In the genomic region with DNA sequence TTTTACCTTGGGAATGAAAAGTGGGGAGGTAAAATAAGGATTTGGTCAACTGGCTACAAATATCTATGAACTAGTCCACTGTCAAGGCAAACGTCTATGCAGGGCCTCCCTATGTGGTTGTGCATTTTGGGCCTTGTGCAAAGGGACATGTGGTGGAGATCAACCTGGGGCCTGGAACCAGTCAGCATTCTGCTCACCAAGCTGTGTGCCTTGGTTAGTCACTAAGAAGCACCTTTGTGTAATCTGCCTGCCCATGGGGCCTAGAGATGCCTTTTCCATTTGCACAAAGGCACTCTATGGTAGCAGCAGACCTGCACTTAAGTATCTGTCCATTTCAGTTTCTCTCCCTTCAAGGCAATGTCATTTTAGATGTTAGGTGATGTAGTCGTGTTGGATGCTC, we compare ENCODE assay signal across 13 cellular contexts.
DNase-seq lines count a peak whose midpoint lies in the region; ATAC-seq and TF ChIP-seq lines count a peak whose summit lies in the region.
"Had no signal": no experiment of that assay in that cellular context is flagged by ENCODE, and none has a peak within 500 bp of the region (broad histone marks: within the 10 kb centered on the region; RNA-seq: fewer than 3 reads in every experiment).

No MANE protein-coding gene starts in this region.

- H3K4me1 Mint-ChIP-seq in osteocyte (ENCODE audit: unreplicated experiment): peaks cover 9% of the 10 kb centered on the region
- H3K4me1 Mint-ChIP-seq: stimulated activated memory B cell treated with anti-CD40 and anti-IgM and Interleukin-4, amounts not matched to agents 10 μg/mL and 1 μg/mL and 100 μg/mL, for 72 hours had no signal

- peak overlapping the region; percentile 89 for H3K27ac Mint-ChIP-seq in osteocyte (ENCODE audit: unreplicated experiment)
- H3K27ac Mint-ChIP-seq: stimulated activated memory B cell treated with anti-CD40 and anti-IgM and Interleukin-4, amounts not matched to agents 10 μg/mL and 1 μg/mL and 100 μg/mL, for 72 hours had no signal

- peaks cover 49% of the 10 kb centered on the region for H3K4me1 ChIP-seq in ACC112 (ENCODE audit: control insufficient read depth, insufficient read depth, low read length, unreplicated experiment)

- H3K9me3 Mint-ChIP-seq in osteocyte (ENCODE audit: unreplicated experiment): no peaks in the 10 kb centered on the region
- H3K9me3 Mint-ChIP-seq: stimulated activated memory B cell treated with anti-CD40 and anti-IgM and Interleukin-4, amounts not matched to agents 10 μg/mL and 1 μg/mL and 100 μg/mL, for 72 hours had no signal

- no peak overlapping the region for H3K4me3 ChIP-seq in ACC112 (ENCODE audit: low read depth, low read length)
- H3K4me3 ChIP-seq in coronary artery: no peak overlapping the region

- H3K27ac ChIP-seq in ACC112 (ENCODE audit: low read depth, low read length) (peak overlapping the region; percentile 68), coronary artery (peak overlapping the region; percentile 65 to 87)

- H3K4me3 Mint-ChIP-seq in osteocyte (ENCODE audit: unreplicated experiment): no peak overlapping the region
- H3K4me3 Mint-ChIP-seq: stimulated activated memory B cell treated with anti-CD40 and anti-IgM and Interleukin-4, amounts not matched to agents 10 μg/mL and 1 μg/mL and 100 μg/mL, for 72 hours had no signal

- H3K36me3 ChIP-seq in ACC112 (ENCODE audit: insufficient read depth, low read length): no peaks in the 10 kb centered on the region

- DNase-seq in ELR (ENCODE audit: low read depth): peak; percentile 40
- DNase-seq in coronary artery (ENCODE audit: low spot score): no peak
- no peak for DNase-seq in osteocyte (ENCODE audit: extremely low spot score, unreplicated experiment)
- no peak for DNase-seq in DMS 273 treated with DMSO at 0.1 percent for 48 hours (lab: John Stamatoyannopoulos, UW)
- no peak for DNase-seq in GM03348 (ENCODE audit: low spot score)
- no peak for DNase-seq in DMS 273 (lab: John Stamatoyannopoulos, UW; ENCODE audit: unreplicated experiment)
- DNase-seq: activated CD8-positive, alpha-beta memory T cell treated with anti-CD3 and anti-CD28 coated beads, Interleukin-2, amount 50 U/mL, for 48 hours; mesendoderm; NCI-H1694; stimulated activated CD4-positive, alpha-beta T cell treated with anti-CD3 and anti-CD28 coated beads, Interleukin-2, amount 100 ng/mL, for 48 hours had no signal

- no peaks in the 10 kb centered on the region for H3K36me3 Mint-ChIP-seq in osteocyte (ENCODE audit: unreplicated experiment)
- H3K36me3 Mint-ChIP-seq: stimulated activated memory B cell treated with anti-CD40 and anti-IgM and Interleukin-4, amounts not matched to agents 10 μg/mL and 1 μg/mL and 100 μg/mL, for 72 hours had no signal

- H3K79me2 ChIP-seq in ACC112 (ENCODE audit: control insufficient read depth, insufficient read depth, low read length, unreplicated experiment): peaks cover 20% of the 10 kb centered on the region

- TF ChIP-seq CTCF in coronary artery (IDR thresholded peaks at IDR 0.05) (no peak), osteocyte (IDR thresholded peaks at IDR 0.05) (no peak)

- H3K27me3 ChIP-seq in ACC112 (ENCODE audit: insufficient read depth, low read length): no peaks in the 10 kb centered on the region

- ATAC-seq in GM19351 (IDR thresholded peaks at IDR 0.05; ENCODE audit: unreplicated experiment): no peak
- ATAC-seq: stimulated activated memory B cell treated with anti-CD40 and anti-IgM and Interleukin-4, amounts not matched to agents 10 μg/mL and 1 μg/mL and 100 μg/mL, for 72 hours had no signal

- H2AFZ ChIP-seq in ACC112 (ENCODE audit: low read length, unreplicated experiment): no peak overlapping the region

- no peaks in the 10 kb centered on the region for H3K27me3 Mint-ChIP-seq in osteocyte (ENCODE audit: unreplicated experiment)
- H3K27me3 Mint-ChIP-seq: stimulated activated memory B cell treated with anti-CD40 and anti-IgM and Interleukin-4, amounts not matched to agents 10 μg/mL and 1 μg/mL and 100 μg/mL, for 72 hours had no signal
